In the genomic region with DNA sequence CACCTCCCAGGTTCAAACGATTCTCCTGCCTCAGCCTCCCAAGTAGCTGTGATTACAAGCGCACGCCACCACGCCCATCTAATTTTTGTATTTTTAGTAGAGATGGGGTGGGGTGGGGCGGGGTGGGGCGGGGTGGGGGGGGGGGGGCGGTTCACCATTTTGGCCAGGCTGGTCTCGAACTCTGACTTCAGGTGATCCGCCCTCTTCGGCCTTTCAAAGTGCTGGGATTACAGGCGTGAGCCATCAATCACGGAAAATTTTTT, we compare ENCODE assay signal across 1 cellular context.
TF ChIP-seq lines count a peak whose summit lies in the region.

No MANE protein-coding gene starts in this region.

TF ChIP-seq in GM12878, 131 proteins besides CTCF, POLR2A, EP300 and RAD21:
- 0 out of 2 replicates have a peak, but pooled peaks have one; percentile 47 for TF ChIP-seq RCOR1 (conservative IDR thresholded peaks at IDR 0.05; ENCODE audit: low read depth, low read length)
- TF ChIP-seq KDM1A (IDR thresholded peaks at IDR 0.05; ENCODE audit: borderline replicate concordance) = 0 out of 2 replicates have a peak, but pooled peaks have one; percentile 83
- TF ChIP-seq, protein P1, sequence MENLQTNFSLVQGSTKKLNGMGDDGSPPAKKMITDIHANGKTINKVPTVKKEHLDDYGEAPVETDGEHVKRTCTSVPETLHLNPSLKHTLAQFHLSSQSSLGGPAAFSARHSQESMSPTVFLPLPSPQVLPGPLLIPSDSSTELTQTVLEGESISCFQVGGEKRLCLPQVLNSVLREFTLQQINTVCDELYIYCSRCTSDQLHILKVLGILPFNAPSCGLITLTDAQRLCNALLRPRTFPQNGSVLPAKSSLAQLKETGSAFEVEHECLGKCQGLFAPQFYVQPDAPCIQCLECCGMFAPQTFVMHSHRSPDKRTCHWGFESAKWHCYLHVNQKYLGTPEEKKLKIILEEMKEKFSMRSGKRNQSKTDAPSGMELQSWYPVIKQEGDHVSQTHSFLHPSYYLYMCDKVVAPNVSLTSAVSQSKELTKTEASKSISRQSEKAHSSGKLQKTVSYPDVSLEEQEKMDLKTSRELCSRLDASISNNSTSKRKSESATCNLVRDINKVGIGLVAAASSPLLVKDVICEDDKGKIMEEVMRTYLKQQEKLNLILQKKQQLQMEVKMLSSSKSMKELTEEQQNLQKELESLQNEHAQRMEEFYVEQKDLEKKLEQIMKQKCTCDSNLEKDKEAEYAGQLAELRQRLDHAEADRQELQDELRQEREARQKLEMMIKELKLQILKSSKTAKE (IDR thresholded peaks at IDR 0.05; ENCODE audit: low read depth, poor library complexity, severe bottlenecking) = peak; percentile 40
- TF ChIP-seq, protein P2, sequence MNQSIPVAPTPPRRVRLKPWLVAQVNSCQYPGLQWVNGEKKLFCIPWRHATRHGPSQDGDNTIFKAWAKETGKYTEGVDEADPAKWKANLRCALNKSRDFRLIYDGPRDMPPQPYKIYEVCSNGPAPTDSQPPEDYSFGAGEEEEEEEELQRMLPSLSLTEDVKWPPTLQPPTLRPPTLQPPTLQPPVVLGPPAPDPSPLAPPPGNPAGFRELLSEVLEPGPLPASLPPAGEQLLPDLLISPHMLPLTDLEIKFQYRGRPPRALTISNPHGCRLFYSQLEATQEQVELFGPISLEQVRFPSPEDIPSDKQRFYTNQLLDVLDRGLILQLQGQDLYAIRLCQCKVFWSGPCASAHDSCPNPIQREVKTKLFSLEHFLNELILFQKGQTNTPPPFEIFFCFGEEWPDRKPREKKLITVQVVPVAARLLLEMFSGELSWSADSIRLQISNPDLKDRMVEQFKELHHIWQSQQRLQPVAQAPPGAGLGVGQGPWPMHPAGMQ (IDR thresholded peaks at IDR 0.05; ENCODE audit: borderline replicate concordance) = no peak
